ENCODE assay signal across 7 cellular contexts in the genomic region with DNA sequence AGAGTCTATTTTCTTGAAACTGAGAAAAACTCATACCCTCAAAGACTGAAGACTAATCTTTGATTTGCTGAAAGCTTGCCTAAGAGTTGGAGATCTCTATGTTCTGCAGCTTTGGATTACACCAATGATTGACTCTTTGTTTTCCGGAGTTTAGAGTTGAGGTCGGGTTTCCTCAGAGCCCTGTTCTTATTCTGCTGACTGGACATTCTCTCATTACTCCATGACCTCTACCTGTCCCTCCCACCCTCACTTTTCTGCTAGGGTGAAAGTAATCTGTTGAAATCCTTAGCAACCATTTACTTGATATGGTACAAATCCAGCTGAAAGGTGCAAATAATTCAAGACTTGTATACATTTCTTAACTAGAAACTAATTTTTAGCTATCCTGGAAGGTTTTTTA.
"Had no signal": no experiment of that assay in that cellular context is flagged by ENCODE, and none has a peak within 500 bp of the region (broad histone marks: within the 10 kb centered on the region; RNA-seq: fewer than 3 reads in every experiment).

No MANE protein-coding gene starts in this region.

- H2AFZ ChIP-seq: GM23248 had no signal

- H3K9ac ChIP-seq: GM23248 had no signal

- H3K4me3 Mint-ChIP-seq: H9 had no signal

- H3K27ac ChIP-seq: GM23248 had no signal

- DNase-seq: GM23248, GOT3, H9, HCEC 1CT, KG1 had no signal

- FAIRE-seq: H54, HTR-8/SVneo had no signal

- H3K4me3 ChIP-seq: GM23248 had no signal
